Comparison of ENCODE assay signal across 11 cellular contexts in the genomic region with DNA sequence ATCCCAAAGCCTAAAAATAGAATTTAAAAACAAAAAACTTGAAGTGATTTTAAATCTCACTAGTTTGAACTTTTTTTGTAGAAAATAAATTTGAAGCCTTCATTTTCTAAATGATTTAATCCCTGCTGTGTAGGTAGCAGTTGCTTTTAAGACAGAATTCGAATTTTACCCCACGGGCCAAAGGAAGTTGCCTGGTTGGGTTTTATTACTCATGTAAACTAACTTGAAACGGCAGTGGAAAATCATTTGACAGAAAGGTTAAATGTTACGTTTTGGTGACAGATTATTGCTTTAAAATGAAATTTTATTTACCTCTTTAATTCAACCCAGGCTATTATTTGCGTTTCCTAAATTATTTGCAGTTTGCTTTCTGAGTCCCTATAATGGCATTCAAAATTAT. TPM values are rescaled to one million over a fixed set of nuclear protein-coding genes. Genes with fewer than 3 reads are reported as not detected.
DNase-seq lines count a peak whose midpoint lies in the region; ATAC-seq and TF ChIP-seq lines count a peak whose summit lies in the region.
"Had no signal": no experiment of that assay in that cellular context is flagged by ENCODE, and none has a peak within 500 bp of the region (broad histone marks: within the 10 kb centered on the region; RNA-seq: fewer than 3 reads in every experiment).

No MANE protein-coding gene starts in this region.

- POLR2A ChIA-PET in activated CD8-positive, alpha-beta T cell treated with anti-CD3 and anti-CD28 coated beads, Interleukin-2, amount 10 ng/mL, durations not matched to agents 7 days and 5 days (lab: Charles Lee), result interaction anchor here (0.5 to 3.2 kb wide), 4 partner anchors 8 to 65 kb away, joined by 4 to 117 read pairs (median 4); no protein-coding TSS in a partner anchor

- peak overlapping the region; percentile 93; the same call in 1 of the 2 replicates for H3K4me3 ChIP-seq in iPS-20b (ENCODE audit: low read length)
- peak overlapping the region in 3 of 4 donors; percentile 62 to 81 (median 80) for H3K4me3 ChIP-seq in stomach

- H3K27ac Mint-ChIP-seq in activated CD8-positive, alpha-beta T cell treated with anti-CD3 and anti-CD28 coated beads, Interleukin-2, amount 10 ng/mL, durations not matched to agents 7 days and 5 days, result peak overlapping the region; percentile 97

- H3K4me3 Mint-ChIP-seq in activated CD8-positive, alpha-beta T cell treated with anti-CD3 and anti-CD28 coated beads, Interleukin-2, amount 10 ng/mL, durations not matched to agents 7 days and 5 days, result peak overlapping the region; percentile 94

- H3K36me3 ChIP-seq in iPS-20b (ENCODE audit: insufficient read depth, low read depth, low read length) (no peaks in the 10 kb centered on the region), stomach (no peaks in the 10 kb centered on the region)
- H3K36me3 ChIP-seq: uterus had no signal

- H3K9me3 Mint-ChIP-seq in activated CD8-positive, alpha-beta T cell treated with anti-CD3 and anti-CD28 coated beads, Interleukin-2, amount 10 ng/mL, durations not matched to agents 7 days and 5 days (ENCODE audit: insufficient read depth), result no peaks in the 10 kb centered on the region

- CTCF ChIA-PET in activated CD8-positive, alpha-beta T cell treated with anti-CD3 and anti-CD28 coated beads, Interleukin-2, amount 10 ng/mL, durations not matched to agents 7 days and 5 days (lab: Charles Lee), result interaction anchor here (1.2 to 5.7 kb wide), 2 partner anchors 14 to 176 kb away, joined by 5 to 160 read pairs; no protein-coding TSS in a partner anchor

- WGBS in stomach, 5 donors, result 29 to 53% (median 34%) methylated on average over 5 of the region's 5 CpGs

- intact Hi-C loops in stomach (cut with DNase I; ENCODE audit: low total_unique reads), result no loop called here

- DNase-seq in activated CD4-positive, alpha-beta T cell treated with anti-CD3 and anti-CD28 coated beads for 48 hours, result peak; percentile 14
- DNase-seq in activated CD4-positive, alpha-beta T cell treated with anti-CD3 and anti-CD28 coated beads for 1 hour, result no peak
- no peak for DNase-seq in activated CD8-positive, alpha-beta T cell treated with anti-CD3 and anti-CD28 coated beads, Interleukin-2, amount 10 ng/mL, durations not matched to agents 7 days and 5 days
- DNase-seq in stomach (no peak), KG1 (lab: John Stamatoyannopoulos, UW) (no peak)
- DNase-seq: stimulated activated CD4-positive, alpha-beta T cell treated with anti-CD3 and anti-CD28 coated beads, Interleukin-12 subunit alpha, Interleukin-12 subunit beta, amount 100 ng/mL, for 4 hours; uterus had no signal

- no peak for TF ChIP-seq CTCF in stomach (IDR thresholded peaks at IDR 0.05)

- no peak for ATAC-seq in activated CD8-positive, alpha-beta T cell treated with anti-CD3 and anti-CD28 coated beads, Interleukin-2, amount 10 ng/mL, durations not matched to agents 7 days and 5 days
- ATAC-seq in HG03432 (IDR thresholded peaks at IDR 0.05; ENCODE audit: unreplicated experiment) (no peak), GM18873 (IDR thresholded peaks at IDR 0.05; ENCODE audit: low FRiP score, unreplicated experiment) (no peak)
- ATAC-seq: HCT116 had no signal

- H3K27me3 ChIP-seq in iPS-20b (ENCODE audit: insufficient read depth, low read length) (no peaks in the 10 kb centered on the region), stomach (no peaks in the 10 kb centered on the region)
- H3K27me3 ChIP-seq: uterus had no signal

- peaks cover 77% of the 10 kb centered on the region for H3K4me1 Mint-ChIP-seq in activated CD8-positive, alpha-beta T cell treated with anti-CD3 and anti-CD28 coated beads, Interleukin-2, amount 10 ng/mL, durations not matched to agents 7 days and 5 days (ENCODE audit: low read depth)

- H3K4me1 ChIP-seq in iPS-20b (ENCODE audit: insufficient read depth, low read length) (peaks cover 19% of the 10 kb centered on the region; the same call in 1 of the 2 replicates), stomach (peaks cover 20 to 82% (median 61%) of the 10 kb centered on the region in 4 donors)
- H3K4me1 ChIP-seq: uterus had no signal

- H3K9ac ChIP-seq in iPS-20b (ENCODE audit: low read depth, low read length), result no peak overlapping the region

- H3K27ac ChIP-seq in iPS-20b (ENCODE audit: low read length), result no peak overlapping the region
- peak overlapping the region in 4 of 5 donors; percentile 84 to 91 (median 88) for H3K27ac ChIP-seq in stomach

- no peaks in the 10 kb centered on the region for H3K27me3 Mint-ChIP-seq in activated CD8-positive, alpha-beta T cell treated with anti-CD3 and anti-CD28 coated beads, Interleukin-2, amount 10 ng/mL, durations not matched to agents 7 days and 5 days (ENCODE audit: low read depth)

- peaks cover 17% of the 10 kb centered on the region for H3K36me3 Mint-ChIP-seq in activated CD8-positive, alpha-beta T cell treated with anti-CD3 and anti-CD28 coated beads, Interleukin-2, amount 10 ng/mL, durations not matched to agents 7 days and 5 days (ENCODE audit: low read depth)

- no peaks in the 10 kb centered on the region for H3K9me3 ChIP-seq in iPS-20b (ENCODE audit: insufficient read depth, low read depth, low read length)
- H3K9me3 ChIP-seq in stomach, result no peaks in the 10 kb centered on the region
- H3K9me3 ChIP-seq: uterus had no signal

- no peak for TF ChIP-seq POLR2A in stomach (IDR thresholded peaks at IDR 0.05)

- no peak for TF ChIP-seq EP300 in stomach (IDR thresholded peaks at IDR 0.05)

RNA-seq across cellular contexts. Expression of a gene that starts 2.0 kb away (rescaled TPM):
- 10 to 100 TPM; 49.0 to 53.6 TPM for total RNA-seq in activated CD8-positive, alpha-beta T cell treated with anti-CD3 and anti-CD28 coated beads, Interleukin-2, amount 10 ng/mL, durations not matched to agents 7 days and 5 days
- total RNA-seq in stomach, result 100 to 1,000 TPM in 1 of 5 donors, 10 to 100 TPM in 4; 22.2 to 258 (median 51.6) TPM
- 10 to 100 TPM in 2 of 3 donors, 1 to 10 TPM in 1; 7.4 to 18.5 (median 13.3) TPM for polyA plus RNA-seq in stomach
